Comparison of ENCODE assay signal across 8 cellular contexts in the genomic region with DNA sequence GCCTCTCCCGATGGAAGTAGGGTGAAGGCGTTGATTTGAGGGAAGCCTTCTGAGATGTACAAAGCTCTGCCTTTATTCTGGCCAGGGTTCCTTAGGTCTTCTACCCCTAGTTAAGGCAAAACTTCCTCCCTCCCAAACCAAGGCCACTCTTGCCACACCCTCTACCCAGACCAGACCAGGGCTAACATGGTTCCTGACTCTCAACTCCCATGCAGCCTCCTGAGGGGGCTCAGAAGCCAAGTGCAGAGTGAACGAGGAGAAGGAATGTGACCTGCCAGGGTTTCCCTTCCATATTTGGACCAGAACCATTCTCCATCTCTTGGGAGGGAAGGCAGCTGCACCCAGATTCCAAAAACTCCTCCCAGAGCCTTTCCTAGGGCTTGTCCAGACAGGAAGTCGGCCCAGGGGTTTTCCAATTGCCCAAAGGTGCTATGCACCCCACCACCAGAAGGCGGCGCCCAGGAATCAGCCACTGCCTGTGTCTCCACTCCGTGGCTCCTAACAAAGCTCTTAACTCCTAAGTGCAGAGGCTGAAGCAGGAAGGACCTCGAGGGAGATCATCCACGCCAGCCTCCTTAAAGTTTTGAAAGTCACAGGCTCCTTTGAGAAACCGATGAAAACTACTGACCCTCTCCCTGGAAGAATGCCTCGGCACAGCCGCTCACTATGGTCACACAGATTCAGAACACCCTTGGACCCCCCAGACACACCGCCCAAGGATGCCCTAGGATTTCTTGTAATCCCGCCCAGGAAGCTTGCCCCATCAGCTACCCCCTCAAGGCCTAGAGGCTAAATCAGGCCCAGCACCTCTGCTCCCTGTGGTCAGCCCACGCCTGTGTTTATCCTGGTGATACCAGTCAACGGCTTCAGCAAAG.
DNase-seq lines count a peak whose midpoint lies in the region; ATAC-seq and TF ChIP-seq lines count a peak whose summit lies in the region.

No MANE protein-coding gene starts in this region.

- peaks cover 27% of the 10 kb centered on the region for H3K27me3 Mint-ChIP-seq in chondrocyte (ENCODE audit: low read depth)

- no peaks in the 10 kb centered on the region for H3K4me1 ChIP-seq in lower lobe of right lung

- intact Hi-C loops in lower lobe of right lung (cut with DNase I), result no loop called here

- H3K9me3 Mint-ChIP-seq in chondrocyte (ENCODE audit: low read depth), result no peaks in the 10 kb centered on the region
- no peaks in the 10 kb centered on the region for H3K9me3 Mint-ChIP-seq in stimulated activated effector memory CD8-positive, alpha-beta T cell treated with anti-CD3 and anti-CD28 coated beads, Interleukin-12 subunit alpha, Interleukin-12 subunit beta, amount 100 ng/mL, for 72 hours

- H3K36me3 Mint-ChIP-seq in chondrocyte (ENCODE audit: low read depth), result no peaks in the 10 kb centered on the region
- H3K36me3 Mint-ChIP-seq in stimulated activated effector memory CD8-positive, alpha-beta T cell treated with anti-CD3 and anti-CD28 coated beads, Interleukin-12 subunit alpha, Interleukin-12 subunit beta, amount 100 ng/mL, for 72 hours, result no peaks in the 10 kb centered on the region

- no peaks in the 10 kb centered on the region for H3K36me3 ChIP-seq in lower lobe of right lung

- H3K4me3 Mint-ChIP-seq in chondrocyte (ENCODE audit: unreplicated experiment), result no peak overlapping the region
- H3K4me3 Mint-ChIP-seq in stimulated activated effector memory CD8-positive, alpha-beta T cell treated with anti-CD3 and anti-CD28 coated beads, Interleukin-12 subunit alpha, Interleukin-12 subunit beta, amount 100 ng/mL, for 72 hours, result no peak overlapping the region

- ATAC-seq in lower lobe of right lung, result peak; percentile 95 to 96
- ATAC-seq in stimulated activated effector memory CD8-positive, alpha-beta T cell treated with anti-CD3 and anti-CD28 coated beads, Interleukin-12 subunit alpha, Interleukin-12 subunit beta, amount 100 ng/mL, for 72 hours, result peak; percentile 59

- no peaks in the 10 kb centered on the region for H3K9me3 ChIP-seq in lower lobe of right lung

- no peak overlapping the region for H3K27ac Mint-ChIP-seq in chondrocyte (ENCODE audit: unreplicated experiment)
- H3K27ac Mint-ChIP-seq in stimulated activated effector memory CD8-positive, alpha-beta T cell treated with anti-CD3 and anti-CD28 coated beads, Interleukin-12 subunit alpha, Interleukin-12 subunit beta, amount 100 ng/mL, for 72 hours, result no peak overlapping the region

- no peaks in the 10 kb centered on the region for H3K27me3 ChIP-seq in lower lobe of right lung (ENCODE audit: low read depth)

- no peak overlapping the region for H3K4me3 ChIP-seq in lower lobe of right lung

- DNase-seq in ACHN (peak; percentile 49), GM13977 (ENCODE audit: low spot score) (peak; percentile 57), NCI-H2107 treated with DMSO at 0.1 percent for 48 hours (lab: John Stamatoyannopoulos, UW; ENCODE audit: unreplicated experiment) (peak; percentile 78), chondrocyte (ENCODE audit: low spot score) (no peak), lower lobe of right lung (peak; percentile 84), middle frontal gyrus (ENCODE audit: extremely low spot score, low spot score) (no peak)
- DNase-seq in activated CD4-positive, CD25-positive, alpha-beta regulatory T cell treated with anti-CD3 and anti-CD28 coated beads, Interleukin-2, amount 50 U/mL, for 72 hours, result peak; percentile 73
- peak; percentile 56 to 83 for DNase-seq in stimulated activated effector memory CD8-positive, alpha-beta T cell treated with anti-CD3 and anti-CD28 coated beads, Interleukin-12 subunit alpha, Interleukin-12 subunit beta, amount 100 ng/mL, for 72 hours (ENCODE audit: low spot score in 2 of 2)

- H3K27ac ChIP-seq in lower lobe of right lung, result no peak overlapping the region

- in situ Hi-C loops in ACHN (cut with HindIII; ENCODE audit: low pct_ligation_motif_present, low pct_unique_long_range_greater_than_20kb, low sequenced_read_pairs) (no loop called here), GM13977 (cut with MboI; ENCODE audit: low pct_unique_long_range_greater_than_20kb, low sequenced_read_pairs, unreplicated experiment) (loop anchor here (10.0 to 25.0 kb wide), 3 partner anchors 252 to 665 kb away; no protein-coding TSS in a partner anchor)

- TF ChIP-seq CTCF in GM13977 (IDR thresholded peaks at IDR 0.05; ENCODE audit: extremely low read depth, insufficient read depth, missing control alignments) (peak; percentile 96), chondrocyte (IDR thresholded peaks at IDR 0.05) (peak; percentile 80), lower lobe of right lung (IDR thresholded peaks at IDR 0.05) (peak; percentile 89)

- H3K4me1 Mint-ChIP-seq in chondrocyte (ENCODE audit: low read depth), result no peaks in the 10 kb centered on the region
- no peaks in the 10 kb centered on the region for H3K4me1 Mint-ChIP-seq in stimulated activated effector memory CD8-positive, alpha-beta T cell treated with anti-CD3 and anti-CD28 coated beads, Interleukin-12 subunit alpha, Interleukin-12 subunit beta, amount 100 ng/mL, for 72 hours

Comparison
In these comparisons a context has a peak if more than half of its experiments do, and no peak if none do; other contexts are left out.
1. DNase-seq: peak in ACHN (single experiment), GM13977 (single experiment), NCI-H2107 treated with DMSO at 0.1 percent for 48 hours (single experiment), activated CD4-positive, CD25-positive, alpha-beta regulatory T cell treated with anti-CD3 and anti-CD28 coated beads, Interleukin-2, amount 50 U/mL, for 72 hours (single experiment), lower lobe of right lung (single experiment) and stimulated activated effector memory CD8-positive, alpha-beta T cell treated with anti-CD3 and anti-CD28 coated beads, Interleukin-12 subunit alpha, Interleukin-12 subunit beta, amount 100 ng/mL, for 72 hours (2 of 2); none in chondrocyte (single experiment) and middle frontal gyrus (single experiment).
2. Peak in every context shown above with its lines, with median percentiles within 50 percentile points of each other: CTCF ChIP-seq.